Comparison of ENCODE assay signal across 29 cellular contexts in the genomic region with DNA sequence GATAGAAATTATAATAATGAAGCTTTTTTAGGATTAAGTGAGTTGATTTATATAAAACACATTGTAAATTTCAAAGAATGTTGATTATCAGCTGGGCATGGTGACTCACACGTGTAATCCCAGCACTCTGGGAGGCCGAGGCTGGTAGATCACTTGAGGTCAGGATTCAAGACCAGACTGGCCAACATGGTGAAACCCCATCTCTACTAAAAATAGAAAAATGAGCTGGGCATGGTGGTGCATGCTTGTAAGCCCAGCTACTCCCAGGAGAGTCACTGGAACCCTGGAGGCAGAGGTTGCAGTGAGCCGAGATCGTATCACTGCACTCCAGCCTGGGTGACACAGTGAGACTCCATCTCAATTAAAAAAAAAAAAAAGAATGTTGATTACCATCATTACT. TPM values are rescaled to one million over a fixed set of nuclear protein-coding genes. Genes with fewer than 3 reads are reported as not detected.
A peak's percentile ranks its signal among the peaks of the same experiment; 100 is the strongest.
DNase-seq lines count a peak whose midpoint lies in the region; ATAC-seq and TF ChIP-seq lines count a peak whose summit lies in the region.
"Had no signal": no experiment of that assay in that cellular context is flagged by ENCODE, and none has a peak within 500 bp of the region (broad histone marks: within the 10 kb centered on the region; RNA-seq: fewer than 3 reads in every experiment).

No MANE protein-coding gene starts in this region.

- no peaks in the 10 kb centered on the region for H3K79me2 ChIP-seq in GM23338 (replicated peaks; ENCODE audit: insufficient read depth)

- POLR2A ChIA-PET in MCF 10A (lab: Yijun Ruan, JAX) = interaction anchor here (0.6 to 0.8 kb wide), 3 partner anchors 9 to 732 kb away, joined by 3 read pairs; no protein-coding TSS in a partner anchor

- no peaks in the 10 kb centered on the region for H3K27me3 Mint-ChIP-seq in MCF 10A (ENCODE audit: insufficient read depth, unreplicated experiment)
- peaks cover 2% of the 10 kb centered on the region for H3K27me3 Mint-ChIP-seq in GM23338 (ENCODE audit: insufficient read depth, low read depth, poor library complexity)
- peaks cover under 1% of the 10 kb centered on the region for H3K27me3 Mint-ChIP-seq in activated T-cell treated with anti-CD3 and anti-CD28 coated beads, Interleukin-2, amount 50 U/mL, for 24 hours

- H4K20me1 ChIP-seq in GM23338 (replicated peaks; ENCODE audit: insufficient read depth) = no peaks in the 10 kb centered on the region
- H4K20me1 ChIP-seq: BLaER1 treated with 17β-estradiol and CSF1 and Interleukin-3, amounts not matched to agents 10 nM and 100 nM had no signal

- no peaks in the 10 kb centered on the region for H3F3A ChIP-seq in GM23338 (replicated peaks; ENCODE audit: low read depth)

- H3K4me2 ChIP-seq in GM23338 = no peak overlapping the region
- H3K4me2 ChIP-seq: BLaER1 treated with 17β-estradiol and CSF1 and Interleukin-3, amounts not matched to agents 10 nM and 100 nM had no signal

- intact Hi-C loops in MCF 10A (cut with micrococcal nuclease) (no loop called here), breast epithelium (cut with DNase I; ENCODE audit: low total_unique reads) (no loop called here)

- H3K4me3 ChIP-seq in breast epithelium = no peak overlapping the region
- H3K4me3 ChIP-seq in fibroblast of villous mesenchyme (ENCODE audit: low read depth, low read length) = no peak overlapping the region
- H3K4me3 ChIP-seq in GM23338 = no peak overlapping the region
- H3K4me3 ChIP-seq: BLaER1 treated with 17β-estradiol and CSF1 and Interleukin-3, amounts not matched to agents 10 nM and 100 nM had no signal

- no peak for ATAC-seq in GM23338
- ATAC-seq: HepG2, Panc1 had no signal

- H3K4me1 Mint-ChIP-seq in MCF 10A (ENCODE audit: insufficient read depth, unreplicated experiment) = peaks cover 11% of the 10 kb centered on the region
- no peaks in the 10 kb centered on the region; the same call in 2 of the 3 replicates for H3K4me1 Mint-ChIP-seq in GM23338
- H3K4me1 Mint-ChIP-seq in activated T-cell treated with anti-CD3 and anti-CD28 coated beads, Interleukin-2, amount 50 U/mL, for 24 hours (ENCODE audit: low read depth) = no peaks in the 10 kb centered on the region
- H3K4me1 Mint-ChIP-seq: CD4-positive, alpha-beta memory T cell had no signal

- H3K27me3 ChIP-seq in breast epithelium (no peaks in the 10 kb centered on the region), GM23338 (ENCODE audit: insufficient read depth) (no peaks in the 10 kb centered on the region)
- H3K27me3 ChIP-seq: BLaER1 treated with 17β-estradiol and CSF1 and Interleukin-3, amounts not matched to agents 10 nM and 100 nM had no signal

- H2AFZ ChIP-seq in GM23338 = no peak overlapping the region

- no TSS peak for BruUV-seq in MCF 10A (replicated peaks; lab: Mats Ljungman, UMichigan)

- peaks cover 3% of the 10 kb centered on the region for H3K9me2 ChIP-seq in GM23338 (ENCODE audit: insufficient read depth)

- H3K36me3 ChIP-seq in breast epithelium (no peaks in the 10 kb centered on the region), GM23338 (ENCODE audit: insufficient read depth) (no peaks in the 10 kb centered on the region)
- H3K36me3 ChIP-seq: BLaER1 treated with 17β-estradiol and CSF1 and Interleukin-3, amounts not matched to agents 10 nM and 100 nM had no signal

- DNase-seq in MCF 10A (ENCODE audit: unreplicated experiment) = peak; percentile 69
- DNase-seq in breast epithelium (ENCODE audit: low spot score in 2 of 2) = no peak
- DNase-seq in amniotic epithelial cell (ENCODE audit: low read depth) = peak; percentile 74
- DNase-seq in fibroblast of villous mesenchyme (ENCODE audit: low read depth) = peak; percentile 61
- DNase-seq in GM23338 (ENCODE audit: low spot score) = no peak
- DNase-seq in activated T-cell treated with anti-CD3 and anti-CD28 coated beads, Interleukin-2, amount 50 U/mL, for 24 hours = no peak
- no peak for DNase-seq in foreskin melanocyte
- no peak for DNase-seq in T1000 (lab: John Stamatoyannopoulos, UW)
- DNase-seq: Caco-2; CD4-positive, alpha-beta memory T cell; DND-41; GDM1; H7; HFFc6; KBM-7; NCI-H1105; NCI-H2029 treated with DMSO at 0.1 percent for 48 hours; NCI-H2171; NCI-H345; NCI-H524; NCI-H774; NK-92 treated with Interleukin-12 subunit alpha and Interleukin-12 subunit beta, amount 100 ng/mL, for 24 hours; Right ventricle myocardium superior had no signal

- H3K36me3 Mint-ChIP-seq in MCF 10A (ENCODE audit: insufficient read depth, unreplicated experiment) (no peaks in the 10 kb centered on the region), GM23338 (ENCODE audit: low read depth) (peaks cover 5% of the 10 kb centered on the region; the same call in 2 of the 3 replicates)
- no peaks in the 10 kb centered on the region for H3K36me3 Mint-ChIP-seq in activated T-cell treated with anti-CD3 and anti-CD28 coated beads, Interleukin-2, amount 50 U/mL, for 24 hours (ENCODE audit: low read depth)
- H3K36me3 Mint-ChIP-seq: CD4-positive, alpha-beta memory T cell had no signal

- TF ChIP-seq POLR2A in breast epithelium (IDR thresholded peaks at IDR 0.05) = no peak

- H3K4me3 Mint-ChIP-seq in MCF 10A (ENCODE audit: unreplicated experiment) (no peak overlapping the region), GM23338 (no peak overlapping the region)
- H3K4me3 Mint-ChIP-seq in activated T-cell treated with anti-CD3 and anti-CD28 coated beads, Interleukin-2, amount 50 U/mL, for 24 hours = no peak overlapping the region
- H3K4me3 Mint-ChIP-seq: CD4-positive, alpha-beta memory T cell; HFFc6 had no signal

- CTCF ChIA-PET in MCF 10A (lab: Yijun Ruan, JAX) = interaction anchor here (1.1 to 2.6 kb wide), 2 partner anchors 11 to 40 kb away, joined by 3 to 11 read pairs; no protein-coding TSS in a partner anchor

- no peak for TF ChIP-seq CTCF in MCF 10A (IDR thresholded peaks at IDR 0.05; ENCODE audit: unreplicated experiment)
- TF ChIP-seq CTCF in breast epithelium (IDR thresholded peaks at IDR 0.05) = no peak
- TF ChIP-seq CTCF in fibroblast of villous mesenchyme (IDR thresholded peaks at IDR 0.05; ENCODE audit: insufficient read depth, low read depth, low read length) = no peak
- TF ChIP-seq CTCF in GM23338 (conservative IDR thresholded peaks at IDR 0.05; ENCODE audit: low read depth in 2 of 2) = no peak

- no peaks in the 10 kb centered on the region for H3K9me3 ChIP-seq in breast epithelium
- H3K9me3 ChIP-seq: Caco-2 had no signal

- H3K27ac Mint-ChIP-seq in MCF 10A (ENCODE audit: low read depth, unreplicated experiment) (no peak overlapping the region), GM23338 (no peak overlapping the region)
- H3K27ac Mint-ChIP-seq in activated T-cell treated with anti-CD3 and anti-CD28 coated beads, Interleukin-2, amount 50 U/mL, for 24 hours = no peak overlapping the region
- H3K27ac Mint-ChIP-seq: CD4-positive, alpha-beta memory T cell; HFFc6 had no signal

- no peak overlapping the region for H3K27ac ChIP-seq in breast epithelium
- H3K27ac ChIP-seq in GM23338 (ENCODE audit: low read depth) = no peak overlapping the region
- H3K27ac ChIP-seq: 22Rv1; BLaER1 treated with 17β-estradiol and CSF1 and Interleukin-3, amounts not matched to agents 10 nM and 100 nM; HL-60 had no signal

- H3K4me1 ChIP-seq in breast epithelium (no peaks in the 10 kb centered on the region), GM23338 (ENCODE audit: insufficient read depth) (no peaks in the 10 kb centered on the region)
- H3K4me1 ChIP-seq: BLaER1 treated with 17β-estradiol and CSF1 and Interleukin-3, amounts not matched to agents 10 nM and 100 nM; Caco-2 had no signal

- peaks cover 15% of the 10 kb centered on the region for H3K9me3 Mint-ChIP-seq in MCF 10A (ENCODE audit: unreplicated experiment)
- H3K9me3 Mint-ChIP-seq in GM23338 = peaks cover 11% of the 10 kb centered on the region
- H3K9me3 Mint-ChIP-seq in activated T-cell treated with anti-CD3 and anti-CD28 coated beads, Interleukin-2, amount 50 U/mL, for 24 hours = no peaks in the 10 kb centered on the region
- H3K9me3 Mint-ChIP-seq: HFFc6 had no signal

TF ChIP-seq in GM23338, 12 proteins besides CTCF, POLR2A, EP300 and RAD21 (continues in another document):
- TF ChIP-seq POLR2AphosphoS5 (IDR thresholded peaks at IDR 0.05; ENCODE audit: low read depth) = no peak
- no peak for TF ChIP-seq ZNF114 (CRISPR knock-in tag; IDR thresholded peaks at IDR 0.05)
- TF ChIP-seq, protein P1, sequence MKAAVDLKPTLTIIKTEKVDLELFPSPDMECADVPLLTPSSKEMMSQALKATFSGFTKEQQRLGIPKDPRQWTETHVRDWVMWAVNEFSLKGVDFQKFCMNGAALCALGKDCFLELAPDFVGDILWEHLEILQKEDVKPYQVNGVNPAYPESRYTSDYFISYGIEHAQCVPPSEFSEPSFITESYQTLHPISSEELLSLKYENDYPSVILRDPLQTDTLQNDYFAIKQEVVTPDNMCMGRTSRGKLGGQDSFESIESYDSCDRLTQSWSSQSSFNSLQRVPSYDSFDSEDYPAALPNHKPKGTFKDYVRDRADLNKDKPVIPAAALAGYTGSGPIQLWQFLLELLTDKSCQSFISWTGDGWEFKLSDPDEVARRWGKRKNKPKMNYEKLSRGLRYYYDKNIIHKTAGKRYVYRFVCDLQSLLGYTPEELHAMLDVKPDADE (IDR thresholded peaks at IDR 0.05) = no peak
- TF ChIP-seq JUNB (IDR thresholded peaks at IDR 0.05; ENCODE audit: unreplicated experiment) = no peak

RNA-seq across cellular contexts. Expression of gene ADAMTS1, which starts 18.4 kb away (rescaled TPM):
- 1.3 and 1.4 TPM in 2 replicates for total RNA-seq in MCF 10A (2022)
- total RNA-seq in breast epithelium = 100 to 1,000 TPM in 1 of 3 donors, 10 to 100 TPM in 2; 72.0 to 198 (median 72.7) TPM
- total RNA-seq in fibroblast of villous mesenchyme = 177 and 589 TPM in 2 replicates
- 14.1 and 15.4 TPM in 2 replicates for total RNA-seq in GM23338 (2014; rRNA removed; shearing (Covaris generic))
- 5.6 and 6.1 TPM in 2 replicates for polyA plus RNA-seq in GM23338 (2016; fragmentation: Nextera tagmentation; extraction: Ambion mirVana)
- total RNA-seq: Caco-2; CD4-positive, alpha-beta memory T cell; HT-29 had no signal

Comparison
In these comparisons a context has a peak if more than half of its experiments do, and no peak if none do; other contexts are left out.
1. DNase-seq: peak in MCF 10A (single experiment), amniotic epithelial cell (single experiment) and fibroblast of villous mesenchyme (single experiment); none in breast epithelium (0 of 2), GM23338 (single experiment), activated T-cell treated with anti-CD3 and anti-CD28 coated beads, Interleukin-2, amount 50 U/mL, for 24 hours (single experiment), foreskin melanocyte (single experiment) and T1000 (single experiment).